ENCODE assay signal across 2 cellular contexts in the genomic region with DNA sequence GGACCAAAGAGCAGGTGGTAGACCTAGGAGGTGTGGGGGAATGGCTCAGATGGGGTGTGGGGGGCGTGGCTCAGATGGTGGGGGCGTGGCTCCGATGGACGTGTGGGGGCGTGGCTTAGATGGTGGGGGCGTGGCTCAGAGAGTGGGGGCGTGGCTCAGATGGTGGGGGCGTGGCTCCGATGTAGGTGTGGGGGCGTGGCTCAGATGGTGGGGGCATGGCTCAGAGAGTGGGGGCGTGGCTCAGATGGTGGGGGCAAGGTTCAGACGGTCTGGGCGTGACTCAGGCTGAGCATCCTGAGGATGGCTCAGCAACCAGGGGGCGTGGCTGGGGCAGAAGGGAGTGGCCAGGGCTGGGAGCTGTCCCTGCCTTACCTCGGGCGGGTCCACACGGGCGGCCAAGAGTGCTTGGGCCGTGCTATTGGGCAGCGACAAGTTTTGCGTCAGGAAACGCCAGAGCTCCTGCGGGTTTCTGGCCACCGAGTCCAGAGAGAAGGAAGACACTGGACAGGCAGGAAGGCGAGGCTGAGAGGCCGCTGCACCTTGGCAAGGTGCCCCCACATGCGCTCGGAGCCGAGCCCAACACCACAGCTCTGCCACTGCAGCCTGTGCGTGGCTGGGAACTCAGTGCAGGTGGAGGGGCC.
TF ChIP-seq lines count a peak whose summit lies in the region.

No MANE protein-coding gene starts in this region.

TF ChIP-seq in GM12891, 5 proteins besides CTCF, POLR2A, EP300 and RAD21:
- TF ChIP-seq PAX5 (IDR thresholded peaks at IDR 0.05; ENCODE audit: insufficient read depth, low read length, severe bottlenecking) (no peak), POLR2AphosphoS5 (IDR thresholded peaks at IDR 0.05; ENCODE audit: low read depth, low read length) (no peak), POU2F2 (IDR thresholded peaks at IDR 0.05; ENCODE audit: low read depth, low read length) (no peak)

TF ChIP-seq in GM12878, 131 proteins besides CTCF, POLR2A, EP300 and RAD21:
- TF ChIP-seq MXI1 (IDR thresholded peaks at IDR 0.05; ENCODE audit: low read depth, low read length), result no peak
- no peak for TF ChIP-seq EZH2 (IDR thresholded peaks at IDR 0.05; ENCODE audit: borderline replicate concordance, control insufficient read depth, low read depth, low read length)
- no peak for TF ChIP-seq REST (IDR thresholded peaks at IDR 0.05; ENCODE audit: low read depth, low read length)
- TF ChIP-seq ZBTB33 (IDR thresholded peaks at IDR 0.05), result no peak
- TF ChIP-seq, protein P1, sequence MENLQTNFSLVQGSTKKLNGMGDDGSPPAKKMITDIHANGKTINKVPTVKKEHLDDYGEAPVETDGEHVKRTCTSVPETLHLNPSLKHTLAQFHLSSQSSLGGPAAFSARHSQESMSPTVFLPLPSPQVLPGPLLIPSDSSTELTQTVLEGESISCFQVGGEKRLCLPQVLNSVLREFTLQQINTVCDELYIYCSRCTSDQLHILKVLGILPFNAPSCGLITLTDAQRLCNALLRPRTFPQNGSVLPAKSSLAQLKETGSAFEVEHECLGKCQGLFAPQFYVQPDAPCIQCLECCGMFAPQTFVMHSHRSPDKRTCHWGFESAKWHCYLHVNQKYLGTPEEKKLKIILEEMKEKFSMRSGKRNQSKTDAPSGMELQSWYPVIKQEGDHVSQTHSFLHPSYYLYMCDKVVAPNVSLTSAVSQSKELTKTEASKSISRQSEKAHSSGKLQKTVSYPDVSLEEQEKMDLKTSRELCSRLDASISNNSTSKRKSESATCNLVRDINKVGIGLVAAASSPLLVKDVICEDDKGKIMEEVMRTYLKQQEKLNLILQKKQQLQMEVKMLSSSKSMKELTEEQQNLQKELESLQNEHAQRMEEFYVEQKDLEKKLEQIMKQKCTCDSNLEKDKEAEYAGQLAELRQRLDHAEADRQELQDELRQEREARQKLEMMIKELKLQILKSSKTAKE (IDR thresholded peaks at IDR 0.05; ENCODE audit: low read depth, poor library complexity, severe bottlenecking), result no peak
- no peak for TF ChIP-seq CREB1 (IDR thresholded peaks at IDR 0.05; ENCODE audit: low read depth)
- TF ChIP-seq CHD1 (IDR thresholded peaks at IDR 0.05; ENCODE audit: low read depth, low read length), result no peak
- TF ChIP-seq STAT1 (conservative IDR thresholded peaks at IDR 0.05), result no peak
- TF ChIP-seq SP1 (IDR thresholded peaks at IDR 0.05; ENCODE audit: low read depth, low read length), result peak; percentile 55
- TF ChIP-seq JUND (IDR thresholded peaks at IDR 0.05; ENCODE audit: low read depth, low read length), result no peak
- peak in 1 of 2 experiments; percentile 34; a peak in 1 of 3 replicates for TF ChIP-seq EGR1 (IDR thresholded peaks at IDR 0.05; ENCODE audit: borderline replicate concordance in 1 of 2, low read depth in 2 of 2, low read length in 2 of 2)
- no peak for TF ChIP-seq MYC (IDR thresholded peaks at IDR 0.05; ENCODE audit: insufficient read depth, insufficient read length, insufficient replicate concordance, low read length, severe bottlenecking)
- TF ChIP-seq SIX5 (IDR thresholded peaks at IDR 0.05; ENCODE audit: low read depth, low read length, severe bottlenecking), result no peak
- TF ChIP-seq MTA3 (IDR thresholded peaks at IDR 0.05; ENCODE audit: borderline replicate concordance, low read length), result no peak
- TF ChIP-seq ZSCAN29 (IDR thresholded peaks at IDR 0.05), result no peak
